ENCODE assay signal across 8 cellular contexts in the genomic region with DNA sequence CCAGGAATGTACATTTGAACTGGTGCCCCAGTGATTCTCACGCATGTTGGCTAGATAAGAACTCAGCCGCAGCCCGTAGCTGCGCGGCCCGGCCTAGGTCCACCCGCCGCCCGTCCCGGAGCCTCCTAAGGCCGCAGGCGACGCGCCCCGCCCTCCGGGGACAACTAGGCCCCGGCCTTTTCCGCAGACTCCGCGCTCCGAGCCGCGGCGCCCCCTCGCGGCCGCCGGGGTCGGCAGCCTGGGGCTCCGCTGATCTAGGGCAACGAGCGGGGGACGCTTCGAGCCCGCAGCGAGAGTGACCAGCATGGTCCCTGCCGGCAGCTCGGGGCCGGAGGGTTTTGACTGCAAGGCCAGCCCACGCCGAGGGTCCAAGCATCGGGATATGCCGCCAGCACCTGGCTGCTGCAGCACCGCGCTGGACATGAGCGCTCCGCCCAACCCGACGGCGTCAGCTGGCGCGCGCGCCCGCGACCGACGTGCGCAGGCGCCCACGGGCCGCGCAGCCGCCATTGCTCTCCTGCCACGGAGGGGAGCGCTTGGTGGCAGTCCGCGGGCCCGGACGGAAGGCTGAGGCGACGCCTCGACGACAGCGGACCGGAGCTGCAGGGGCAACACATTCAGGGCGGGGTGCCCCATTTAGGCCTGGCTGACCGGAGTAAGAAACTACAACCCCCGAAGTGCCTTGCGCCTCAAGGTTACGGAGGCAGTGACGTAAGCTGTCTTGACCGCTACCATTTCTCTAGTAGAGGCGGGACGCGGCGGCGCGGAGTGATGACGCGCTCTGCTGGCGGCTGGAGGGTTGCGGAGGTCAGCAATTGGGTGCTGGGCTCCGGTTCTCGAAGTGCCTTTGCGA. TPM values are rescaled to one million over a fixed set of nuclear protein-coding genes. Genes with fewer than 3 reads are reported as not detected.
DNase-seq lines count a peak whose midpoint lies in the region; ATAC-seq and TF ChIP-seq lines count a peak whose summit lies in the region.

A gene with protein sequence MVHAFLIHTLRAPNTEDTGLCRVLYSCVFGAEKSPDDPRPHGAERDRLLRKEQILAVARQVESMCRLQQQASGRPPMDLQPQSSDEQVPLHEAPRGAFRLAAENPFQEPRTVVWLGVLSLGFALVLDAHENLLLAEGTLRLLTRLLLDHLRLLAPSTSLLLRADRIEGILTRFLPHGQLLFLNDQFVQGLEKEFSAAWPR (plus strand): TSS at position 500 of the 853 bp plus-strand sequence. CDS start 1,571 bp downstream, outside the sequence.

- H3K36me3 ChIP-seq in cardiac muscle cell: peaks cover 10% of the 10 kb centered on the region
- H3K36me3 ChIP-seq in upper lobe of left lung: peaks cover 17 to 35% (median 26%) of the 10 kb centered on the region in 4 donors

- TF ChIP-seq CTCF in GM12874 (IDR thresholded peaks at IDR 0.05; ENCODE audit: insufficient read depth, low read depth, low read length) (peak; percentile 97), cardiac muscle cell (IDR thresholded peaks at IDR 0.05; ENCODE audit: low read depth, low read length) (peak; percentile 94), upper lobe of left lung (IDR thresholded peaks at IDR 0.05) (peak; percentile 99 to 100 (median 100))

- H3K9me3 ChIP-seq in cardiac muscle cell (ENCODE audit: low read depth) (no peaks in the 10 kb centered on the region), upper lobe of left lung (no peaks in the 10 kb centered on the region)

- H3K27ac ChIP-seq in cardiac muscle cell (peak within 1 kb of the TSS; percentile 98), upper lobe of left lung (peak within 1 kb of the TSS; percentile 94 to 99 (median 98))

- 0% methylated on average over 37 to 39 of the region's 96 CpGs for WGBS in upper lobe of left lung, 2 donors

- peak in 1 of 4 donors; percentile 66 for TF ChIP-seq EP300 in upper lobe of left lung (IDR thresholded peaks at IDR 0.05)

- H3K4me1 ChIP-seq in cardiac muscle cell (ENCODE audit: low read depth) (no peaks in the 10 kb centered on the region), upper lobe of left lung (peaks cover 26 to 32% (median 28%) of the 10 kb centered on the region in 4 donors)

- H3K27me3 ChIP-seq in cardiac muscle cell (no peaks in the 10 kb centered on the region), upper lobe of left lung (no peaks in the 10 kb centered on the region)

- peak in 2 of 4 donors; percentile 49 to 86 for TF ChIP-seq POLR2A in upper lobe of left lung (IDR thresholded peaks at IDR 0.05)

- peak; percentile 96 to 99 (median 99) for DNase-seq in NCI-H1417 (lab: John Stamatoyannopoulos, UW)
- peak; percentile 92 to 97 for DNase-seq in SW 1271 (lab: John Stamatoyannopoulos, UW)
- peak; percentile 62 for DNase-seq in activated naive CD8-positive, alpha-beta T cell treated with anti-CD3 and anti-CD28 coated beads, Interleukin-2, amount 50 U/mL, for 16 hours (ENCODE audit: low read depth, low spot score)
- peak; percentile 98 for DNase-seq in cardiac muscle cell (ENCODE audit: low read depth in 1 of 2, low spot score in 1 of 2)
- peak; percentile 96 for DNase-seq in pons (ENCODE audit: low spot score)
- DNase-seq in upper lobe of left lung: peak; percentile 98 to 100

- H3K4me3 ChIP-seq in cardiac muscle cell (peak within 1 kb of the TSS; percentile 51), upper lobe of left lung (peak within 1 kb of the TSS; percentile 81 to 93 (median 86))

- ATAC-seq in HG02763 (IDR thresholded peaks at IDR 0.05; ENCODE audit: unreplicated experiment): peak; percentile 85
- peak; percentile 91 to 97 for ATAC-seq in upper lobe of left lung (ENCODE audit: low FRiP score in 2 of 2)

RNA-seq across cellular contexts. Expression of the gene that starts here (rescaled TPM):
- total RNA-seq in cardiac muscle cell (7.6 and 15.5 TPM in 2 replicates), upper lobe of left lung (10 to 100 TPM in 5 of 6 donors, 1 to 10 TPM in 1; 9.4 to 20.8 (median 14.7) TPM)
- polyA plus RNA-seq in cardiac muscle cell: 4.7 and 22.9 TPM in 2 replicates

Comparison
In these comparisons a context has a peak if more than half of its experiments do, and no peak if none do; other contexts are left out.
1. Peak in every context shown above with its lines: DNase-seq, ATAC-seq, H3K4me3 ChIP-seq and H3K27ac ChIP-seq.